Comparison of ENCODE assay signal across 8 cellular contexts in genomic region chr4:42366959-42367358, GRCh38. TPM values are rescaled to one million over a fixed set of nuclear protein-coding genes. Genes with fewer than 3 reads are reported as not detected.
"Had no signal": no experiment of that assay in that cellular context is flagged by ENCODE, and none has a peak within 500 bp of the region (broad histone marks: within the 10 kb centered on the region; RNA-seq: fewer than 3 reads in every experiment).

No MANE protein-coding gene starts in this region.

- H2AFZ ChIP-seq: GM23338 had no signal

- H3K4me2 ChIP-seq: GM23338 had no signal

- ATAC-seq: GM23338, HepG2, K562 had no signal

- H3K27ac ChIP-seq: HL-60 had no signal

- H3K4me3 ChIP-seq: GM23338, K562 had no signal

- DNase-seq: H9, HCEC 1CT, KG1 had no signal

RNA-seq across cellular contexts. Expression of gene SHISA3, which starts 30.3 kb away (rescaled TPM):
- total RNA-seq: HepG2, HT1080, K562 had no signal
- polyA plus RNA-seq: HepG2, K562 had no signal
